ENCODE assay signal across 9 cellular contexts in genomic region chr3:193240436-193240849, GRCh38. TPM values are rescaled to one million over a fixed set of nuclear protein-coding genes. Genes with fewer than 3 reads are reported as not detected.
DNase-seq lines count a peak whose midpoint lies in the region; ATAC-seq and TF ChIP-seq lines count a peak whose summit lies in the region.
"Had no signal": no experiment of that assay in that cellular context is flagged by ENCODE, and none has a peak within 500 bp of the region (broad histone marks: within the 10 kb centered on the region; RNA-seq: fewer than 3 reads in every experiment).

No MANE protein-coding gene starts in this region.

- intact Hi-C loops in mammary epithelial cell (cut with micrococcal nuclease) = no loop called here
- intact Hi-C loops in left lung (cut with DNase I) = no loop called here

- H3K27me3 ChIP-seq in mammary epithelial cell (ENCODE audit: insufficient read depth, low read length) (no peaks in the 10 kb centered on the region), left lung (peaks cover 7 to 37% of the 10 kb centered on the region in 2 donors), upper lobe of left lung (no peaks in the 10 kb centered on the region)

- H3K4me3 ChIP-seq in mammary epithelial cell (replicated peaks in 1 of 3; ENCODE audit: insufficient read depth in 1 of 3, low read depth in 2 of 3, low read length in 3 of 3) (peak overlapping the region; percentile 51 to 61 (median 53)), left lung (peak overlapping the region; percentile 25 to 30), upper lobe of left lung (peak overlapping the region in 3 of 4 donors; percentile 29 to 49 (median 49))

- no peaks in the 10 kb centered on the region for H3K79me2 ChIP-seq in mammary epithelial cell (ENCODE audit: insufficient read depth, low read length)

- H3K4me3 Mint-ChIP-seq in activated T-cell treated with anti-CD3 and anti-CD28 coated beads, Interleukin-2, amount 50 U/mL, for 72 hours = peak overlapping the region; percentile 61 to 67

- DNase-seq in activated T-cell treated with anti-CD3 and anti-CD28 coated beads, Interleukin-2, amount 50 U/mL, for 72 hours = no peak
- DNase-seq in activated T-cell treated with anti-CD3 and anti-CD28 coated beads for 4 hours = no peak
- DNase-seq in mammary epithelial cell = no peak
- DNase-seq in left lung = no peak
- peak in 1 of 2 donors; percentile 24 for DNase-seq in upper lobe of left lung
- DNase-seq in ACHN = no peak
- no peak for DNase-seq in GM13977 (ENCODE audit: low spot score)
- DNase-seq in 8988T = no peak
- DNase-seq: DND-41 had no signal

- peak overlapping the region; percentile 98 for H3K4me2 ChIP-seq in mammary epithelial cell (ENCODE audit: insufficient read depth, low read depth, low read length)

- in situ Hi-C loops in mammary epithelial cell (cut with MboI; ENCODE audit: low sequenced_read_pairs in 2 of 2) = no loop called here
- in situ Hi-C loops in ACHN (cut with HindIII; ENCODE audit: low pct_ligation_motif_present, low pct_unique_long_range_greater_than_20kb, low sequenced_read_pairs) = no loop called here
- in situ Hi-C loops in GM13977 (cut with MboI; ENCODE audit: low pct_unique_long_range_greater_than_20kb, low sequenced_read_pairs, unreplicated experiment) = no loop called here

- CTCF ChIA-PET in mammary epithelial cell (lab: Charles Lee; ENCODE audit: low non-redundant PET) = no interaction called here

- no peaks in the 10 kb centered on the region for H4K20me1 ChIP-seq in mammary epithelial cell (ENCODE audit: insufficient read depth, low read length)

- no TSS peak for BruUV-seq in mammary epithelial cell (replicated peaks; lab: Mats Ljungman, UMichigan)

- peaks cover 41% of the 10 kb centered on the region for H3K27me3 Mint-ChIP-seq in activated T-cell treated with anti-CD3 and anti-CD28 coated beads, Interleukin-2, amount 50 U/mL, for 72 hours (ENCODE audit: low read depth)

- peak overlapping the region; percentile 43 for H3K9ac ChIP-seq in mammary epithelial cell (ENCODE audit: insufficient read depth, low read length)

- peak in 1 of 2 donors; percentile 23 for ATAC-seq in activated T-cell treated with anti-CD3 and anti-CD28 coated beads, Interleukin-2, amount 50 U/mL, for 72 hours (replicated peaks in 1 of 2)
- peak; percentile 24 for ATAC-seq in left lung
- peak in 1 of 2 donors; percentile 15 for ATAC-seq in upper lobe of left lung (ENCODE audit: low FRiP score in 2 of 2)

- no peak for TF ChIP-seq EP300 in upper lobe of left lung (IDR thresholded peaks at IDR 0.05)

- 10% methylated on average over 3 of the region's 9 CpGs for WGBS in mammary epithelial cell (ENCODE audit: low coverage, missing lambda C conversion rate)
- 0 to 9% methylated on average over 2 to 6 of the region's 9 CpGs for WGBS in upper lobe of left lung, 2 donors

- TF ChIP-seq POLR2A in upper lobe of left lung (IDR thresholded peaks at IDR 0.05) = no peak

- TF ChIP-seq CTCF in mammary epithelial cell (conservative IDR thresholded peaks at IDR 0.05 in 1 of 2, IDR thresholded peaks at IDR 0.05 in 1 of 2; ENCODE audit: extremely low read depth in 1 of 2, insufficient read depth in 1 of 2, low read depth in 1 of 2, low read length in 2 of 2) (no peak), left lung (IDR thresholded peaks at IDR 0.05) (no peak), upper lobe of left lung (IDR thresholded peaks at IDR 0.05) (no peak), GM13977 (IDR thresholded peaks at IDR 0.05; ENCODE audit: extremely low read depth, insufficient read depth, missing control alignments) (no peak)

- H2AFZ ChIP-seq in mammary epithelial cell (ENCODE audit: low read depth, low read length) = peak overlapping the region; percentile 98

- H3K27ac ChIP-seq in mammary epithelial cell (ENCODE audit: insufficient read depth, low read depth, low read length) = no peak overlapping the region
- no peak overlapping the region for H3K27ac ChIP-seq in left lung
- no peak overlapping the region for H3K27ac ChIP-seq in upper lobe of left lung

- H3K36me3 Mint-ChIP-seq in activated T-cell treated with anti-CD3 and anti-CD28 coated beads, Interleukin-2, amount 50 U/mL, for 72 hours (ENCODE audit: insufficient read depth in 2 of 2) = peaks cover 0 to 1% of the 10 kb centered on the region in 2 donors

- dilution Hi-C loops in mammary epithelial cell (cut with HindIII; ENCODE audit: low sequenced_read_pairs) = no loop called here

- no peaks in the 10 kb centered on the region for H3K4me1 Mint-ChIP-seq in activated T-cell treated with anti-CD3 and anti-CD28 coated beads, Interleukin-2, amount 50 U/mL, for 72 hours (ENCODE audit: low read depth)

- H3K9me3 ChIP-seq in mammary epithelial cell (replicated peaks; ENCODE audit: insufficient read depth, low read length) (no peaks in the 10 kb centered on the region), left lung (no peaks in the 10 kb centered on the region), upper lobe of left lung (no peaks in the 10 kb centered on the region)

- H3K27ac Mint-ChIP-seq in activated T-cell treated with anti-CD3 and anti-CD28 coated beads, Interleukin-2, amount 50 U/mL, for 72 hours = no peak overlapping the region

- no peaks in the 10 kb centered on the region for H3K36me3 ChIP-seq in mammary epithelial cell (ENCODE audit: insufficient read depth, low read length)
- no peaks in the 10 kb centered on the region for H3K36me3 ChIP-seq in left lung
- H3K36me3 ChIP-seq in upper lobe of left lung = no peaks in the 10 kb centered on the region

- H3K4me1 ChIP-seq in mammary epithelial cell (ENCODE audit: insufficient read depth, low read length) (peaks cover 5% of the 10 kb centered on the region), left lung (peaks cover 3 to 6% of the 10 kb centered on the region in 2 donors), upper lobe of left lung (peaks cover 0 to 9% (median 2%) of the 10 kb centered on the region in 4 donors)

- peaks cover 0 to 2% of the 10 kb centered on the region in 2 donors for H3K9me3 Mint-ChIP-seq in activated T-cell treated with anti-CD3 and anti-CD28 coated beads, Interleukin-2, amount 50 U/mL, for 72 hours

RNA-seq across cellular contexts. Expression of gene PLAAT1, which starts 0.6 kb away (rescaled TPM):
- total RNA-seq in activated T-cell treated with anti-CD3 and anti-CD28 coated beads, Interleukin-2, amount 50 U/mL, for 72 hours = not detected
- total RNA-seq in mammary epithelial cell = 1 to 10 TPM in 1 of 2 donors, under 1 TPM in 1; 0.56 to 1.3 TPM
- 2.0 TPM for polyA plus RNA-seq in mammary epithelial cell
- polyA minus RNA-seq in mammary epithelial cell = not detected
- under 1 TPM in 1 of 2 donors, not detected in 1; 0.26 TPM for total RNA-seq in left lung
- under 1 TPM in 3 of 6 donors, not detected in 3; 0.20 to 0.46 (median 0.40) TPM for total RNA-seq in upper lobe of left lung
